Comparison of ENCODE assay signal across 1 cellular context in genomic region chr12:131444220-131445164, GRCh38.
TF ChIP-seq lines count a peak whose summit lies in the region.

No MANE protein-coding gene starts in this region.

TF ChIP-seq in HepG2, 621 proteins besides CTCF, POLR2A, EP300 and RAD21 (continued from another document):
- TF ChIP-seq ZNF276 (CRISPR knock-in tag; IDR thresholded peaks at IDR 0.05; ENCODE audit: low read depth) (no peak), ZNF776 (CRISPR knock-in tag; IDR thresholded peaks at IDR 0.05) (no peak)
